1 cellular context compared by ENCODE assay signal in the genomic region with DNA sequence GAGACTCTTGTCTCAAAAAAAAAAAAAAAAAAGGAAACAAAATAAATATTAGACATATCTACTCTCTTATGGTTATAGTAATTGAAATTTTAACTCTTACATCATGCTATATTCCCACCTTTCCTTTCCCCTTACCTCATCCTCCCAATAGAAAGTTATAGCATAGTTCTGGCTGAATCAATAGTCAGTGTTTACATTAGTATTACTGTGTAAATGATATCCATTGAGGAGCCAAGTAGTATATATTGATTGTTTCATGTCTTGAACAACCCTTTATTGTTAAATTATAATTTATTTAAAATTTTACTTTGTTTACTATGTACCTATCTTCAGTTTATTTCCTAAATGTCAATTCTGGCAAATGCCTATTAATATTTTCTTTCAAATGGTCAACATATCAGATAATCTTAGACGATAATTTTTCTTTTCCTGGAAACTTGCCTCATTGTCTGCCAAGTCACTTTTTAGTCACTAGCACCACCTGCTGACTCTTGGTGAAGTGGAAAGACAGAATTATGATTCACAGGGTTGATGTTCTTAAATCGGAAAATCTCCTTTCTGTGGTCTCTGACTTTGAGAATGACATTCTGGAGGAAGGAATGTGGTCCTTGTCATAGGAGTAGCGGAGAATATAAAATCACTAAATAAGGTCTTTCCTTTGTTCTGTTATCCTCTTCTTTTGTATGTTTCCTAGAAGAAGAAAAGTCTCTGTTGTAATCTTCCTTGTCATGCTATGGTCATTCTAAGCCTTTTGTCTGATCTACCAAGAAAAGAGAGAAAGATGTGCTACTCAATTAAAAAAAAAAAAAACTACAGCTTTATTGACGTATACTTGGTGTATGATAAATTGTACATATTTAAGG.
A peak's percentile ranks its signal among the peaks of the same experiment; 100 is the strongest.
TF ChIP-seq lines count a peak whose summit lies in the region.

No MANE protein-coding gene starts in this region.

TF ChIP-seq in K562, 482 proteins besides CTCF, POLR2A, EP300 and RAD21 (continues in another document):
- TF ChIP-seq ZSCAN29 (IDR thresholded peaks at IDR 0.05) (no peak), STAT5A (IDR thresholded peaks at IDR 0.05; ENCODE audit: borderline replicate concordance, low read length) (peak; percentile 87), CEBPB (tag; IDR thresholded peaks at IDR 0.05) (0 out of 2 replicates have a peak, but pooled peaks have one; percentile 41), ZNF561 (CRISPR knock-in tag; conservative IDR thresholded peaks at IDR 0.05) (no peak), NR2C2 (CRISPR knock-in tag; IDR thresholded peaks at IDR 0.05) (no peak), NR2C2 (tag; IDR thresholded peaks at IDR 0.05) (no peak), SRF (CRISPR knock-in tag; IDR thresholded peaks at IDR 0.05) (no peak), RHOXF2B (CRISPR knock-in tag; conservative IDR thresholded peaks at IDR 0.05) (no peak), MEF2A (IDR thresholded peaks at IDR 0.05; ENCODE audit: control insufficient read depth, low read depth, low read length) (peak; percentile 85), TOE1 (IDR thresholded peaks at IDR 0.05; ENCODE audit: borderline replicate concordance) (no peak), TOE1 (CRISPR knock-in tag; IDR thresholded peaks at IDR 0.05; ENCODE audit: borderline replicate concordance, low read depth) (no peak), CEBPG (CRISPR knock-in tag; IDR thresholded peaks at IDR 0.05) (no peak), CEBPG (tag; conservative IDR thresholded peaks at IDR 0.05 in 1 of 2, IDR thresholded peaks at IDR 0.05 in 1 of 2) (peak; percentile 49 to 74; a peak in 3 of 4 replicates), MIER1 (IDR thresholded peaks at IDR 0.05; ENCODE audit: low read depth) (no peak), CBFA2T2 (conservative IDR thresholded peaks at IDR 0.05) (no peak), NONO (IDR thresholded peaks at IDR 0.05; ENCODE audit: low read depth in 2 of 2, low read length in 1 of 2) (no peak), ZNF282 (CRISPR knock-in tag; IDR thresholded peaks at IDR 0.05) (no peak), XRCC5 (IDR thresholded peaks at IDR 0.05; ENCODE audit: low read depth, low read length) (no peak), ZBTB17 (CRISPR knock-in tag; IDR thresholded peaks at IDR 0.05) (no peak), EP400 (IDR thresholded peaks at IDR 0.05) (peak; percentile 47), ZNF780A (CRISPR knock-in tag; IDR thresholded peaks at IDR 0.05) (no peak), NFATC3 (IDR thresholded peaks at IDR 0.05) (no peak), FOXM1 (IDR thresholded peaks at IDR 0.05; ENCODE audit: low read depth) (peak; percentile 42; the same call in 1 of the 2 replicates), FOXM1 (CRISPR knock-in tag; IDR thresholded peaks at IDR 0.05; ENCODE audit: low read depth) (no peak), ILF3 (IDR thresholded peaks at IDR 0.05; ENCODE audit: borderline replicate concordance) (0 out of 2 replicates have a peak, but pooled peaks have one; percentile 57), TEAD4 (IDR thresholded peaks at IDR 0.05; ENCODE audit: low read length) (peak; percentile 32; the same call in 1 of the 2 replicates), TEAD4 (CRISPR knock-in tag; IDR thresholded peaks at IDR 0.05; ENCODE audit: borderline replicate concordance) (no peak), MEIS2 (IDR thresholded peaks at IDR 0.05; ENCODE audit: partially characterized antibody) (no peak), NFIC (IDR thresholded peaks at IDR 0.05) (peak; percentile 73), KLF16 (IDR thresholded peaks at IDR 0.05) (0 out of 2 replicates have a peak, but pooled peaks have one; percentile 12), SMARCC2 (IDR thresholded peaks at IDR 0.05; ENCODE audit: low read depth) (no peak), PURB (CRISPR knock-in tag; IDR thresholded peaks at IDR 0.05; ENCODE audit: low read depth) (no peak), NR4A1 (CRISPR knock-in tag; IDR thresholded peaks at IDR 0.05) (no peak), NR4A1 (tag; IDR thresholded peaks at IDR 0.05) (no peak), ZFX (CRISPR knock-in tag; IDR thresholded peaks at IDR 0.05) (no peak), MTA2 (IDR thresholded peaks at IDR 0.05; ENCODE audit: low read depth) (no peak), NFYB (IDR thresholded peaks at IDR 0.05; ENCODE audit: extremely low read depth, insufficient read length) (no peak), HEY1 (CRISPR knock-in tag; IDR thresholded peaks at IDR 0.05; ENCODE audit: borderline replicate concordance) (no peak), SRSF9 (IDR thresholded peaks at IDR 0.05; ENCODE audit: borderline replicate concordance, low read depth, low read length) (no peak)
- TF ChIP-seq, protein P1, sequence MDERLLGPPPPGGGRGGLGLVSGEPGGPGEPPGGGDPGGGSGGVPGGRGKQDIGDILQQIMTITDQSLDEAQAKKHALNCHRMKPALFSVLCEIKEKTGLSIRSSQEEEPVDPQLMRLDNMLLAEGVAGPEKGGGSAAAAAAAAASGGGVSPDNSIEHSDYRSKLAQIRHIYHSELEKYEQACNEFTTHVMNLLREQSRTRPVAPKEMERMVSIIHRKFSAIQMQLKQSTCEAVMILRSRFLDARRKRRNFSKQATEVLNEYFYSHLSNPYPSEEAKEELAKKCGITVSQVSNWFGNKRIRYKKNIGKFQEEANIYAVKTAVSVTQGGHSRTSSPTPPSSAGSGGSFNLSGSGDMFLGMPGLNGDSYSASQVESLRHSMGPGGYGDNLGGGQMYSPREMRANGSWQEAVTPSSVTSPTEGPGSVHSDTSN (CRISPR knock-in tag; IDR thresholded peaks at IDR 0.05; ENCODE audit: low read depth), result no peak
- TF ChIP-seq, protein P1 (tag; conservative IDR thresholded peaks at IDR 0.05; ENCODE audit: low read depth), result no peak
- TF ChIP-seq, protein P2, sequence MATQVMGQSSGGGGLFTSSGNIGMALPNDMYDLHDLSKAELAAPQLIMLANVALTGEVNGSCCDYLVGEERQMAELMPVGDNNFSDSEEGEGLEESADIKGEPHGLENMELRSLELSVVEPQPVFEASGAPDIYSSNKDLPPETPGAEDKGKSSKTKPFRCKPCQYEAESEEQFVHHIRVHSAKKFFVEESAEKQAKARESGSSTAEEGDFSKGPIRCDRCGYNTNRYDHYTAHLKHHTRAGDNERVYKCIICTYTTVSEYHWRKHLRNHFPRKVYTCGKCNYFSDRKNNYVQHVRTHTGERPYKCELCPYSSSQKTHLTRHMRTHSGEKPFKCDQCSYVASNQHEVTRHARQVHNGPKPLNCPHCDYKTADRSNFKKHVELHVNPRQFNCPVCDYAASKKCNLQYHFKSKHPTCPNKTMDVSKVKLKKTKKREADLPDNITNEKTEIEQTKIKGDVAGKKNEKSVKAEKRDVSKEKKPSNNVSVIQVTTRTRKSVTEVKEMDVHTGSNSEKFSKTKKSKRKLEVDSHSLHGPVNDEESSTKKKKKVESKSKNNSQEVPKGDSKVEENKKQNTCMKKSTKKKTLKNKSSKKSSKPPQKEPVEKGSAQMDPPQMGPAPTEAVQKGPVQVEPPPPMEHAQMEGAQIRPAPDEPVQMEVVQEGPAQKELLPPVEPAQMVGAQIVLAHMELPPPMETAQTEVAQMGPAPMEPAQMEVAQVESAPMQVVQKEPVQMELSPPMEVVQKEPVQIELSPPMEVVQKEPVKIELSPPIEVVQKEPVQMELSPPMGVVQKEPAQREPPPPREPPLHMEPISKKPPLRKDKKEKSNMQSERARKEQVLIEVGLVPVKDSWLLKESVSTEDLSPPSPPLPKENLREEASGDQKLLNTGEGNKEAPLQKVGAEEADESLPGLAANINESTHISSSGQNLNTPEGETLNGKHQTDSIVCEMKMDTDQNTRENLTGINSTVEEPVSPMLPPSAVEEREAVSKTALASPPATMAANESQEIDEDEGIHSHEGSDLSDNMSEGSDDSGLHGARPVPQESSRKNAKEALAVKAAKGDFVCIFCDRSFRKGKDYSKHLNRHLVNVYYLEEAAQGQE (CRISPR knock-in tag; IDR thresholded peaks at IDR 0.05; ENCODE audit: low read depth), result no peak
- TF ChIP-seq, protein P3, sequence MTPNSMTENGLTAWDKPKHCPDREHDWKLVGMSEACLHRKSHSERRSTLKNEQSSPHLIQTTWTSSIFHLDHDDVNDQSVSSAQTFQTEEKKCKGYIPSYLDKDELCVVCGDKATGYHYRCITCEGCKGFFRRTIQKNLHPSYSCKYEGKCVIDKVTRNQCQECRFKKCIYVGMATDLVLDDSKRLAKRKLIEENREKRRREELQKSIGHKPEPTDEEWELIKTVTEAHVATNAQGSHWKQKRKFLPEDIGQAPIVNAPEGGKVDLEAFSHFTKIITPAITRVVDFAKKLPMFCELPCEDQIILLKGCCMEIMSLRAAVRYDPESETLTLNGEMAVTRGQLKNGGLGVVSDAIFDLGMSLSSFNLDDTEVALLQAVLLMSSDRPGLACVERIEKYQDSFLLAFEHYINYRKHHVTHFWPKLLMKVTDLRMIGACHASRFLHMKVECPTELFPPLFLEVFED (CRISPR knock-in tag; conservative IDR thresholded peaks at IDR 0.05), result no peak
- TF ChIP-seq, protein P4, sequence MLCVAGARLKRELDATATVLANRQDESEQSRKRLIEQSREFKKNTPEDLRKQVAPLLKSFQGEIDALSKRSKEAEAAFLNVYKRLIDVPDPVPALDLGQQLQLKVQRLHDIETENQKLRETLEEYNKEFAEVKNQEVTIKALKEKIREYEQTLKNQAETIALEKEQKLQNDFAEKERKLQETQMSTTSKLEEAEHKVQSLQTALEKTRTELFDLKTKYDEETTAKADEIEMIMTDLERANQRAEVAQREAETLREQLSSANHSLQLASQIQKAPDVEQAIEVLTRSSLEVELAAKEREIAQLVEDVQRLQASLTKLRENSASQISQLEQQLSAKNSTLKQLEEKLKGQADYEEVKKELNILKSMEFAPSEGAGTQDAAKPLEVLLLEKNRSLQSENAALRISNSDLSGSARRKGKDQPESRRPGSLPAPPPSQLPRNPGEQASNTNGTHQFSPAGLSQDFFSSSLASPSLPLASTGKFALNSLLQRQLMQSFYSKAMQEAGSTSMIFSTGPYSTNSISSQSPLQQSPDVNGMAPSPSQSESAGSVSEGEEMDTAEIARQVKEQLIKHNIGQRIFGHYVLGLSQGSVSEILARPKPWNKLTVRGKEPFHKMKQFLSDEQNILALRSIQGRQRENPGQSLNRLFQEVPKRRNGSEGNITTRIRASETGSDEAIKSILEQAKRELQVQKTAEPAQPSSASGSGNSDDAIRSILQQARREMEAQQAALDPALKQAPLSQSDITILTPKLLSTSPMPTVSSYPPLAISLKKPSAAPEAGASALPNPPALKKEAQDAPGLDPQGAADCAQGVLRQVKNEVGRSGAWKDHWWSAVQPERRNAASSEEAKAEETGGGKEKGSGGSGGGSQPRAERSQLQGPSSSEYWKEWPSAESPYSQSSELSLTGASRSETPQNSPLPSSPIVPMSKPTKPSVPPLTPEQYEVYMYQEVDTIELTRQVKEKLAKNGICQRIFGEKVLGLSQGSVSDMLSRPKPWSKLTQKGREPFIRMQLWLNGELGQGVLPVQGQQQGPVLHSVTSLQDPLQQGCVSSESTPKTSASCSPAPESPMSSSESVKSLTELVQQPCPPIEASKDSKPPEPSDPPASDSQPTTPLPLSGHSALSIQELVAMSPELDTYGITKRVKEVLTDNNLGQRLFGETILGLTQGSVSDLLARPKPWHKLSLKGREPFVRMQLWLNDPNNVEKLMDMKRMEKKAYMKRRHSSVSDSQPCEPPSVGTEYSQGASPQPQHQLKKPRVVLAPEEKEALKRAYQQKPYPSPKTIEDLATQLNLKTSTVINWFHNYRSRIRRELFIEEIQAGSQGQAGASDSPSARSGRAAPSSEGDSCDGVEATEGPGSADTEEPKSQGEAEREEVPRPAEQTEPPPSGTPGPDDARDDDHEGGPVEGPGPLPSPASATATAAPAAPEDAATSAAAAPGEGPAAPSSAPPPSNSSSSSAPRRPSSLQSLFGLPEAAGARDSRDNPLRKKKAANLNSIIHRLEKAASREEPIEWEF (CRISPR knock-in tag; IDR thresholded peaks at IDR 0.05), result no peak
- TF ChIP-seq, protein P5, sequence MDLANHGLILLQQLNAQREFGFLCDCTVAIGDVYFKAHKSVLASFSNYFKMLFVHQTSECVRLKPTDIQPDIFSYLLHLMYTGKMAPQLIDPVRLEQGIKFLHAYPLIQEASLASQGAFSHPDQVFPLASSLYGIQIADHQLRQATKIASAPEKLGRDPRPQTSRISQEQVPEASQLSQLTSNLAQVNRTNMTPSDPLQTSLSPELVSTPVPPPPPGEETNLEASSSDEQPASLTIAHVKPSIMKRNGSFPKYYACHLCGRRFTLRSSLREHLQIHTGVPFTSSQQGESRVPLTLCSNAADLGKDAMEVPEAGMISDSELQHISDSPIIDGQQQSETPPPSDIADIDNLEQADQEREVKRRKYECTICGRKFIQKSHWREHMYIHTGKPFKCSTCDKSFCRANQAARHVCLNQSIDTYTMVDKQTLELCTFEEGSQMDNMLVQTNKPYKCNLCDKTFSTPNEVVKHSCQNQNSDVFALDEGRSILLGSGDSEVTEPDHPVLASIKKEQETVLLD (IDR thresholded peaks at IDR 0.05), result no peak
- TF ChIP-seq, protein P6, sequence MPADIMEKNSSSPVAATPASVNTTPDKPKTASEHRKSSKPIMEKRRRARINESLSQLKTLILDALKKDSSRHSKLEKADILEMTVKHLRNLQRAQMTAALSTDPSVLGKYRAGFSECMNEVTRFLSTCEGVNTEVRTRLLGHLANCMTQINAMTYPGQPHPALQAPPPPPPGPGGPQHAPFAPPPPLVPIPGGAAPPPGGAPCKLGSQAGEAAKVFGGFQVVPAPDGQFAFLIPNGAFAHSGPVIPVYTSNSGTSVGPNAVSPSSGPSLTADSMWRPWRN (IDR thresholded peaks at IDR 0.05; ENCODE audit: low read depth), result peak; percentile 20; the same call in 1 of the 2 replicates
- TF ChIP-seq, protein P7, sequence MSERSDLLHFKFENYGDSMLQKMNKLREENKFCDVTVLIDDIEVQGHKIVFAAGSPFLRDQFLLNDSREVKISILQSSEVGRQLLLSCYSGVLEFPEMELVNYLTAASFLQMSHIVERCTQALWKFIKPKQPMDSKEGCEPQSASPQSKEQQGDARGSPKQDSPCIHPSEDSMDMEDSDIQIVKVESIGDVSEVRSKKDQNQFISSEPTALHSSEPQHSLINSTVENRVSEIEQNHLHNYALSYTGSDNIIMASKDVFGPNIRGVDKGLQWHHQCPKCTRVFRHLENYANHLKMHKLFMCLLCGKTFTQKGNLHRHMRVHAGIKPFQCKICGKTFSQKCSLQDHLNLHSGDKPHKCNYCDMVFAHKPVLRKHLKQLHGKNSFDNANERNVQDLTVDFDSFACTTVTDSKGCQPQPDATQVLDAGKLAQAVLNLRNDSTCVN (CRISPR knock-in tag; IDR thresholded peaks at IDR 0.05), result no peak
- TF ChIP-seq, protein P8, sequence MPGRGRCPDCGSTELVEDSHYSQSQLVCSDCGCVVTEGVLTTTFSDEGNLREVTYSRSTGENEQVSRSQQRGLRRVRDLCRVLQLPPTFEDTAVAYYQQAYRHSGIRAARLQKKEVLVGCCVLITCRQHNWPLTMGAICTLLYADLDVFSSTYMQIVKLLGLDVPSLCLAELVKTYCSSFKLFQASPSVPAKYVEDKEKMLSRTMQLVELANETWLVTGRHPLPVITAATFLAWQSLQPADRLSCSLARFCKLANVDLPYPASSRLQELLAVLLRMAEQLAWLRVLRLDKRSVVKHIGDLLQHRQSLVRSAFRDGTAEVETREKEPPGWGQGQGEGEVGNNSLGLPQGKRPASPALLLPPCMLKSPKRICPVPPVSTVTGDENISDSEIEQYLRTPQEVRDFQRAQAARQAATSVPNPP (IDR thresholded peaks at IDR 0.05; ENCODE audit: borderline replicate concordance, insufficient read depth, insufficient read length), result no peak
